13 cellular contexts compared by ENCODE assay signal in genomic region chr20:1896859-1897258, GRCh38. TPM values are rescaled to one million over a fixed set of nuclear protein-coding genes. Genes with fewer than 3 reads are reported as not detected.
DNase-seq lines count a peak whose midpoint lies in the region; ATAC-seq and TF ChIP-seq lines count a peak whose summit lies in the region.
"Had no signal": no experiment of that assay in that cellular context is flagged by ENCODE, and none has a peak within 500 bp of the region (broad histone marks: within the 10 kb centered on the region; RNA-seq: fewer than 3 reads in every experiment).

No MANE protein-coding gene starts in this region.

- peaks cover 35% of the 10 kb centered on the region for H3K27me3 Mint-ChIP-seq in activated naive CD8-positive, alpha-beta T cell
- H3K27me3 Mint-ChIP-seq in activated naive CD8-positive, alpha-beta T cell treated with anti-CD3 and anti-CD28 coated beads, Interleukin-2, amount 50 U/mL, for 24 hours = peaks cover 51% of the 10 kb centered on the region
- peaks cover 35% of the 10 kb centered on the region for H3K27me3 Mint-ChIP-seq in mesothelial cell of epicardium (ENCODE audit: low read depth)

- no peaks in the 10 kb centered on the region for H3K9me3 ChIP-seq in transverse colon
- H3K9me3 ChIP-seq: HAP-1 had no signal

- intact Hi-C loops in transverse colon (cut with DNase I; ENCODE audit: low total_unique reads) = loop anchor here (5.0 to 10.0 kb wide), 2 partner anchors 52 to 205 kb away; partner anchors contain the start of gene STK35

- no peak for ATAC-seq in activated naive CD8-positive, alpha-beta T cell treated with anti-CD3 and anti-CD28 coated beads, Interleukin-2, amount 50 U/mL, for 24 hours
- no peak for ATAC-seq in left lobe of liver
- no peak for ATAC-seq in GM19397 (IDR thresholded peaks at IDR 0.05; ENCODE audit: unreplicated experiment)
- ATAC-seq: K562 had no signal

- peak overlapping the region; percentile 9 for H3K4me3 Mint-ChIP-seq in activated naive CD8-positive, alpha-beta T cell
- no peak overlapping the region for H3K4me3 Mint-ChIP-seq in activated naive CD8-positive, alpha-beta T cell treated with anti-CD3 and anti-CD28 coated beads, Interleukin-2, amount 50 U/mL, for 24 hours
- H3K4me3 Mint-ChIP-seq in mesothelial cell of epicardium = peak overlapping the region; percentile 31

- peak overlapping the region; percentile 63 to 90 (median 81) for H3K27ac ChIP-seq in transverse colon

- TF ChIP-seq EP300 in transverse colon (IDR thresholded peaks at IDR 0.05; ENCODE audit: low read depth) = no peak

- no peaks in the 10 kb centered on the region for H3K9me3 Mint-ChIP-seq in activated naive CD8-positive, alpha-beta T cell (ENCODE audit: low read depth)
- no peaks in the 10 kb centered on the region for H3K9me3 Mint-ChIP-seq in activated naive CD8-positive, alpha-beta T cell treated with anti-CD3 and anti-CD28 coated beads, Interleukin-2, amount 50 U/mL, for 24 hours
- no peaks in the 10 kb centered on the region for H3K9me3 Mint-ChIP-seq in mesothelial cell of epicardium
- H3K9me3 Mint-ChIP-seq: immature natural killer cell; stimulated activated naive CD8-positive, alpha-beta T cell treated with anti-CD3 and anti-CD28 coated beads, Interleukin-15, Interleukin-2, amounts not matched to agents 100 ng/mL and 50 ng/mL, for 24 hours had no signal

- peaks cover 3% of the 10 kb centered on the region for H3K4me1 Mint-ChIP-seq in activated naive CD8-positive, alpha-beta T cell (ENCODE audit: low read depth)
- peaks cover 9% of the 10 kb centered on the region for H3K4me1 Mint-ChIP-seq in activated naive CD8-positive, alpha-beta T cell treated with anti-CD3 and anti-CD28 coated beads, Interleukin-2, amount 50 U/mL, for 24 hours
- peaks cover 23% of the 10 kb centered on the region for H3K4me1 Mint-ChIP-seq in mesothelial cell of epicardium

- H3K36me3 Mint-ChIP-seq in activated naive CD8-positive, alpha-beta T cell = no peaks in the 10 kb centered on the region
- H3K36me3 Mint-ChIP-seq in activated naive CD8-positive, alpha-beta T cell treated with anti-CD3 and anti-CD28 coated beads, Interleukin-2, amount 50 U/mL, for 24 hours (ENCODE audit: low read depth) = no peaks in the 10 kb centered on the region
- no peaks in the 10 kb centered on the region for H3K36me3 Mint-ChIP-seq in mesothelial cell of epicardium
- H3K36me3 Mint-ChIP-seq: immature natural killer cell had no signal

- peaks cover 11% of the 10 kb centered on the region for H3K27me3 ChIP-seq in transverse colon

- TF ChIP-seq CTCF in mesothelial cell of epicardium (IDR thresholded peaks at IDR 0.05; ENCODE audit: unreplicated experiment) (no peak), transverse colon (IDR thresholded peaks at IDR 0.05) (no peak)

- H3K4me1 ChIP-seq in transverse colon = peaks cover 0 to 55% (median 20%) of the 10 kb centered on the region in 4 donors

- no peak overlapping the region for H3K4me3 ChIP-seq in transverse colon
- H3K4me3 ChIP-seq: K562 had no signal

- WGBS in transverse colon (ENCODE audit: low coverage in 1 of 2), 2 donors = 53 to 82% methylated on average over 5 to 8 of the region's 8 CpGs

- in situ Hi-C loops in transverse colon (cut with MboI; ENCODE audit: low pct_ligation_motif_present in 1 of 4, low pct_unique_long_range_greater_than_20kb in 1 of 4, low sequenced_read_pairs in 3 of 4) = no loop called here

- H3K27ac Mint-ChIP-seq in activated naive CD8-positive, alpha-beta T cell = no peak overlapping the region
- no peak overlapping the region for H3K27ac Mint-ChIP-seq in activated naive CD8-positive, alpha-beta T cell treated with anti-CD3 and anti-CD28 coated beads, Interleukin-2, amount 50 U/mL, for 24 hours
- H3K27ac Mint-ChIP-seq in mesothelial cell of epicardium = no peak overlapping the region
- H3K27ac Mint-ChIP-seq: immature natural killer cell had no signal

- no peak for TF ChIP-seq POLR2A in transverse colon (IDR thresholded peaks at IDR 0.05)

- no peak for DNase-seq in activated naive CD8-positive, alpha-beta T cell treated with anti-CD3 and anti-CD28 coated beads, Interleukin-2, amount 50 U/mL, for 24 hours
- peak; percentile 67 for DNase-seq in cerebellar cortex (ENCODE audit: low spot score)
- DNase-seq in mesothelial cell of epicardium (ENCODE audit: low spot score in 2 of 2, unreplicated experiment in 2 of 2) = no peak
- no peak for DNase-seq in transverse colon
- DNase-seq in left lobe of liver (ENCODE audit: low spot score) = no peak
- DNase-seq in islet precursor cell = no peak
- DNase-seq: DMS 273 treated with DMSO at 0.1 percent for 48 hours, immature natural killer cell had no signal

- no peaks in the 10 kb centered on the region for H3K36me3 ChIP-seq in transverse colon
- H3K36me3 ChIP-seq: HAP-1 had no signal

RNA-seq across cellular contexts. Expression of gene SIRPA, which starts 1.7 kb away (rescaled TPM):
- total RNA-seq in mesothelial cell of epicardium = 6.1 to 6.8 TPM (median 6.4 TPM) in 3 replicates
- total RNA-seq in transverse colon = 10 to 100 TPM in 3 of 4 donors, 1 to 10 TPM in 1; 9.0 to 46.6 (median 18.6) TPM
- total RNA-seq in left lobe of liver = 35.9 TPM
